ENCODE assay signal across 15 cellular contexts in the genomic region with DNA sequence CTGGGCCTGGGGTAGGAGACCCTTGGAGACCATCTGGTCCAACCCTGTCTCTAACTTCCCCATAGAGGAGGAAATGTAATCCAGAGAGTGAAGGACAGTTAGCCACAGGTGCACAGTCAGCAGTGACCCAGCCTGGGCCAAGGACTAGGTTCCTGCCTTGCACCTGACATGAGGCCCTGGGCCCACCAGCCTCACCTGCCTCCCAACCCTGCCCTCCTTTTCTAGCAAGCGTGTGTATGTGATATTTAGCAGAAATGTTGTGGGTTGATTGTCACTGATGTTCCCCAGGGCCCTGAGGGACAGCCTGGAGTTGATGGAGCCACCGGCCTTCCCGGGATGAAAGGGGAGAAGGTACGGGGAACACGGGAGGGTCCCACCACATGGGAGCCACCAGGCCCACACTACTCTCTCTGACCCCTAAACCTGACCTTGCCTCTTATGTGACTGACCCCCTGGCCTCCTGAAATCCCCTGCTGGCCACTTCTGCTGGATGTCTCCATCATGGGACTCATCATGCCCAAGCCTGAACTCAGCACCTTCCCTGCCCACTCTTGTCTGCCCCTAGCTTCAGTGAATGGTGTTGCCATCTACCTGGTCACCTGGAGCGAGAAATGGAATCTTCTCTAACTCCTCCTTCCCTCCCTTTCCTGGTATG.
DNase-seq lines count a peak whose midpoint lies in the region; ATAC-seq, FAIRE-seq and TF ChIP-seq lines count a peak whose summit lies in the region.
"Had no signal": no experiment of that assay in that cellular context is flagged by ENCODE, and none has a peak within 500 bp of the region (broad histone marks: within the 10 kb centered on the region; RNA-seq: fewer than 3 reads in every experiment).

No MANE protein-coding gene starts in this region.

- TF ChIP-seq RAD21 in HCT116 (IDR thresholded peaks at IDR 0.05; ENCODE audit: low read depth), result no peak

- TF ChIP-seq POLR2A in HCT116 (IDR thresholded peaks at IDR 0.05; ENCODE audit: borderline replicate concordance, extremely low read depth, insufficient read depth, insufficient read length), result no peak
- no peak for TF ChIP-seq POLR2A in GM12892 (IDR thresholded peaks at IDR 0.05; ENCODE audit: low read depth, low read length)

- no peak overlapping the region for H3K9ac ChIP-seq in HCT116 (ENCODE audit: low read length)

- no peaks in the 10 kb centered on the region for H3K36me3 ChIP-seq in HCT116 (ENCODE audit: control insufficient read depth in 1 of 2, insufficient read depth in 2 of 2, low read length in 2 of 2)

- no TSS peak for BruUV-seq in HCT116 (replicated peaks; lab: Mats Ljungman, UMichigan)

- H3K27ac Mint-ChIP-seq in activated naive CD8-positive, alpha-beta T cell treated with anti-CD3 and anti-CD28 coated beads, Interleukin-2, amount 10 ng/mL, durations not matched to agents 7 days and 5 days, result peak overlapping the region; percentile 42
- H3K27ac Mint-ChIP-seq in activated naive CD8-positive, alpha-beta T cell treated with anti-CD3 and anti-CD28 coated beads, Interleukin-2, amount 50 U/mL, for 24 hours, result no peak overlapping the region
- no peak overlapping the region for H3K27ac Mint-ChIP-seq in activated T-helper 17 cell treated with anti-CD3 and anti-CD28 coated beads, Interleukin-2, amount 50 U/mL, for 72 hours

- H4K20me1 ChIP-seq in HCT116 (ENCODE audit: insufficient read depth), result no peaks in the 10 kb centered on the region

- no peaks in the 10 kb centered on the region for H3K9me3 Mint-ChIP-seq in activated naive CD8-positive, alpha-beta T cell treated with anti-CD3 and anti-CD28 coated beads, Interleukin-2, amount 10 ng/mL, durations not matched to agents 7 days and 5 days
- H3K9me3 Mint-ChIP-seq in activated naive CD8-positive, alpha-beta T cell treated with anti-CD3 and anti-CD28 coated beads, Interleukin-2, amount 50 U/mL, for 24 hours, result no peaks in the 10 kb centered on the region
- no peaks in the 10 kb centered on the region for H3K9me3 Mint-ChIP-seq in activated T-helper 17 cell treated with anti-CD3 and anti-CD28 coated beads, Interleukin-2, amount 50 U/mL, for 72 hours

- no peak for ATAC-seq in activated naive CD8-positive, alpha-beta T cell treated with anti-CD3 and anti-CD28 coated beads, Interleukin-2, amount 10 ng/mL, durations not matched to agents 7 days and 5 days (ENCODE audit: low read depth)
- no peak for ATAC-seq in activated naive CD8-positive, alpha-beta T cell treated with anti-CD3 and anti-CD28 coated beads, Interleukin-2, amount 50 U/mL, for 24 hours
- peak; percentile 70 for ATAC-seq in HCT116
- no peak for ATAC-seq in activated T-helper 17 cell treated with anti-CD3 and anti-CD28 coated beads, Interleukin-2, amount 50 U/mL, for 72 hours (replicated peaks)
- ATAC-seq: Panc1 had no signal

- no peaks in the 10 kb centered on the region for H3K27me3 Mint-ChIP-seq in activated naive CD8-positive, alpha-beta T cell treated with anti-CD3 and anti-CD28 coated beads, Interleukin-2, amount 10 ng/mL, durations not matched to agents 7 days and 5 days
- H3K27me3 Mint-ChIP-seq in activated naive CD8-positive, alpha-beta T cell treated with anti-CD3 and anti-CD28 coated beads, Interleukin-2, amount 50 U/mL, for 24 hours, result no peaks in the 10 kb centered on the region
- no peaks in the 10 kb centered on the region for H3K27me3 Mint-ChIP-seq in activated T-helper 17 cell treated with anti-CD3 and anti-CD28 coated beads, Interleukin-2, amount 50 U/mL, for 72 hours

- peak in 1 of 3 experiments; percentile 24; a peak in 3 of 6 replicates for TF ChIP-seq CTCF in HCT116 (IDR thresholded peaks at IDR 0.05 in 2 of 3, conservative IDR thresholded peaks at IDR 0.05 in 1 of 3; ENCODE audit: borderline replicate concordance in 1 of 3, insufficient read depth in 1 of 3, low read depth in 2 of 3, low read length in 2 of 3)

- intact Hi-C loops in HCT116 (cut with micrococcal nuclease), result no loop called here

- H3K4me2 ChIP-seq in HCT116 (ENCODE audit: low read length), result no peak overlapping the region

- no peak overlapping the region for H3K4me3 Mint-ChIP-seq in activated naive CD8-positive, alpha-beta T cell treated with anti-CD3 and anti-CD28 coated beads, Interleukin-2, amount 10 ng/mL, durations not matched to agents 7 days and 5 days
- H3K4me3 Mint-ChIP-seq in activated naive CD8-positive, alpha-beta T cell treated with anti-CD3 and anti-CD28 coated beads, Interleukin-2, amount 50 U/mL, for 24 hours, result no peak overlapping the region
- H3K4me3 Mint-ChIP-seq in activated T-helper 17 cell treated with anti-CD3 and anti-CD28 coated beads, Interleukin-2, amount 50 U/mL, for 72 hours, result no peak overlapping the region

- peaks cover 8% of the 10 kb centered on the region for H3K36me3 Mint-ChIP-seq in activated naive CD8-positive, alpha-beta T cell treated with anti-CD3 and anti-CD28 coated beads, Interleukin-2, amount 10 ng/mL, durations not matched to agents 7 days and 5 days
- H3K36me3 Mint-ChIP-seq in activated naive CD8-positive, alpha-beta T cell treated with anti-CD3 and anti-CD28 coated beads, Interleukin-2, amount 50 U/mL, for 24 hours (ENCODE audit: low read depth), result no peaks in the 10 kb centered on the region
- no peaks in the 10 kb centered on the region for H3K36me3 Mint-ChIP-seq in activated T-helper 17 cell treated with anti-CD3 and anti-CD28 coated beads, Interleukin-2, amount 50 U/mL, for 72 hours (ENCODE audit: low read depth)

- H3K79me2 ChIP-seq in HCT116 (ENCODE audit: insufficient read depth, low read length), result no peaks in the 10 kb centered on the region

- H3K4me1 ChIP-seq in HCT116 (ENCODE audit: control insufficient read depth in 1 of 2, insufficient read depth in 2 of 2, low read length in 2 of 2), result no peaks in the 10 kb centered on the region
- H3K4me1 ChIP-seq: Caco-2 had no signal

- no peaks in the 10 kb centered on the region for H3K9me2 ChIP-seq in HCT116 (ENCODE audit: insufficient read depth)

- no peak for FAIRE-seq in GM12892 (lab: Jason Lieb, UNC)

- no peak overlapping the region for H2AFZ ChIP-seq in HCT116 (ENCODE audit: low read depth, low read length, poor library complexity, severe bottlenecking)

- H3K27ac ChIP-seq in HCT116 (ENCODE audit: low read depth, low read length), result no peak overlapping the region

- H3K4me1 Mint-ChIP-seq in activated naive CD8-positive, alpha-beta T cell treated with anti-CD3 and anti-CD28 coated beads, Interleukin-2, amount 10 ng/mL, durations not matched to agents 7 days and 5 days, result peaks cover 26% of the 10 kb centered on the region
- H3K4me1 Mint-ChIP-seq in activated naive CD8-positive, alpha-beta T cell treated with anti-CD3 and anti-CD28 coated beads, Interleukin-2, amount 50 U/mL, for 24 hours, result peaks cover 19% of the 10 kb centered on the region
- peaks cover 6% of the 10 kb centered on the region for H3K4me1 Mint-ChIP-seq in activated T-helper 17 cell treated with anti-CD3 and anti-CD28 coated beads, Interleukin-2, amount 50 U/mL, for 72 hours

- no peak overlapping the region for H3K4me3 ChIP-seq in HCT116 (replicated peaks in 1 of 2; ENCODE audit: low read depth in 1 of 2, low read length in 2 of 2)

- CTCF ChIA-PET in HCT116 (lab: Charles Lee), result no interaction called here

- no peaks in the 10 kb centered on the region for H3K9me3 ChIP-seq in HCT116 (ENCODE audit: control insufficient read depth in 1 of 2, insufficient read depth in 1 of 2, low read depth in 1 of 2, low read length in 2 of 2)
- H3K9me3 ChIP-seq: Caco-2 had no signal

- POLR2A ChIA-PET in activated naive CD8-positive, alpha-beta T cell treated with anti-CD3 and anti-CD28 coated beads, Interleukin-2, amount 10 ng/mL, durations not matched to agents 7 days and 5 days (lab: Charles Lee), result interaction anchor here (1.3 to 2.8 kb wide), 2 partner anchors 9 to 12 kb away, joined by 3 to 14 read pairs; no protein-coding TSS in a partner anchor
- POLR2A ChIA-PET in HCT116 (lab: Charles Lee), result no interaction called here

- RAD21 ChIA-PET in HCT116 (lab: Charles Lee; ENCODE audit: low non-redundant PET in 1 of 2, low total read pairs in 2 of 2, uncharacterized antibody in 2 of 2, unreplicated experiment in 2 of 2), result no interaction called here

- no peak for DNase-seq in activated naive CD8-positive, alpha-beta T cell treated with anti-CD3 and anti-CD28 coated beads, Interleukin-2, amount 10 ng/mL, durations not matched to agents 7 days and 5 days
- no peak for DNase-seq in activated naive CD8-positive, alpha-beta T cell treated with anti-CD3 and anti-CD28 coated beads, Interleukin-2, amount 50 U/mL, for 24 hours
- DNase-seq in HCT116 (ENCODE audit: low read depth, low spot score) (no peak), ecto neural progenitor cell (ENCODE audit: low spot score) (peak; percentile 14), ureter (ENCODE audit: low spot score) (peak; percentile 34), GM12892 (ENCODE audit: insufficient read length) (no peak)
- DNase-seq: Caco-2, DMS53, NCI-H1105 treated with DMSO at 0.1 percent for 48 hours, NCI-H187 treated with DMSO at 0.1 percent for 48 hours, NCI-H2171, NCI-H774, Right ventricle myocardium superior had no signal

- H3K27me3 ChIP-seq in HCT116 (ENCODE audit: insufficient read depth, low read length), result 0 out of 2 replicates have a peak, but pooled peaks cover 3% of the 10 kb centered on the region

TF ChIP-seq in HCT116, 20 proteins besides CTCF, POLR2A, EP300 and RAD21:
- TF ChIP-seq SIN3A (IDR thresholded peaks at IDR 0.05; ENCODE audit: low read depth), result no peak
- TF ChIP-seq POLR2AphosphoS5 (IDR thresholded peaks at IDR 0.05; ENCODE audit: low read depth, low read length), result no peak
- TF ChIP-seq, protein P1, sequence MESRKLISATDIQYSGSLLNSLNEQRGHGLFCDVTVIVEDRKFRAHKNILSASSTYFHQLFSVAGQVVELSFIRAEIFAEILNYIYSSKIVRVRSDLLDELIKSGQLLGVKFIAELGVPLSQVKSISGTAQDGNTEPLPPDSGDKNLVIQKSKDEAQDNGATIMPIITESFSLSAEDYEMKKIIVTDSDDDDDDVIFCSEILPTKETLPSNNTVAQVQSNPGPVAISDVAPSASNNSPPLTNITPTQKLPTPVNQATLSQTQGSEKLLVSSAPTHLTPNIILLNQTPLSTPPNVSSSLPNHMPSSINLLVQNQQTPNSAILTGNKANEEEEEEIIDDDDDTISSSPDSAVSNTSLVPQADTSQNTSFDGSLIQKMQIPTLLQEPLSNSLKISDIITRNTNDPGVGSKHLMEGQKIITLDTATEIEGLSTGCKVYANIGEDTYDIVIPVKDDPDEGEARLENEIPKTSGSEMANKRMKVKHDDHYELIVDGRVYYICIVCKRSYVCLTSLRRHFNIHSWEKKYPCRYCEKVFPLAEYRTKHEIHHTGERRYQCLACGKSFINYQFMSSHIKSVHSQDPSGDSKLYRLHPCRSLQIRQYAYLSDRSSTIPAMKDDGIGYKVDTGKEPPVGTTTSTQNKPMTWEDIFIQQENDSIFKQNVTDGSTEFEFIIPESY (IDR thresholded peaks at IDR 0.05; ENCODE audit: extremely low read depth, insufficient replicate concordance, low read length), result no peak
- TF ChIP-seq EZH2 (IDR thresholded peaks at IDR 0.05), result no peak

Comparison
In these comparisons a context has a peak if more than half of its experiments do, and no peak if none do; other contexts are left out.
1. DNase-seq: peak in ecto neural progenitor cell (single experiment) and ureter (single experiment); none in activated naive CD8-positive, alpha-beta T cell treated with anti-CD3 and anti-CD28 coated beads, Interleukin-2, amount 10 ng/mL, durations not matched to agents 7 days and 5 days (single experiment), activated naive CD8-positive, alpha-beta T cell treated with anti-CD3 and anti-CD28 coated beads, Interleukin-2, amount 50 U/mL, for 24 hours (single experiment), HCT116 (single experiment) and GM12892 (single experiment).